In genomic region chr1:67463298-67463960, GRCh38 we compare ENCODE assay signal across 12 cellular contexts. TPM values are rescaled to one million over a fixed set of nuclear protein-coding genes. Genes with fewer than 3 reads are reported as not detected.
DNase-seq lines count a peak whose midpoint lies in the region; ATAC-seq and TF ChIP-seq lines count a peak whose summit lies in the region.
"Had no signal": no experiment of that assay in that cellular context is flagged by ENCODE, and none has a peak within 500 bp of the region (broad histone marks: within the 10 kb centered on the region; RNA-seq: fewer than 3 reads in every experiment).

No MANE protein-coding gene starts in this region.

- no peaks in the 10 kb centered on the region for H3K36me3 Mint-ChIP-seq in GM23338 (ENCODE audit: low read depth)
- H3K36me3 Mint-ChIP-seq in WTC11, result no peaks in the 10 kb centered on the region
- H3K36me3 Mint-ChIP-seq in immature natural killer cell, result peaks cover 0 to 3% (median 0%) of the 10 kb centered on the region in 3 donors
- H3K36me3 Mint-ChIP-seq: CD14-positive monocyte had no signal

- ATAC-seq in GM23338 (peak; percentile 35), WTC11 (peak; percentile 33; the same call in 1 of the 2 replicates)

- H3K36me3 ChIP-seq in GM23338 (ENCODE audit: insufficient read depth), result no peaks in the 10 kb centered on the region

- H3K27ac Mint-ChIP-seq in GM23338, result no peak overlapping the region
- H3K27ac Mint-ChIP-seq in WTC11, result peak overlapping the region; percentile 50; the same call in 1 of the 2 replicates
- H3K27ac Mint-ChIP-seq in immature natural killer cell, result no peak overlapping the region
- H3K27ac Mint-ChIP-seq: activated CD4-positive, alpha-beta T cell treated with anti-CD3 and anti-CD28 coated beads, Interleukin-2, amount 10 ng/mL, durations not matched to agents 24 days and 14 days; CD14-positive monocyte had no signal

- H4K20me1 ChIP-seq in GM23338 (replicated peaks; ENCODE audit: insufficient read depth), result no peaks in the 10 kb centered on the region

- POLR2A ChIA-PET in WTC11 (lab: Charles Lee), result no interaction called here

- H3K4me1 ChIP-seq in GM23338 (ENCODE audit: insufficient read depth), result peaks cover 47% of the 10 kb centered on the region

- H3K27me3 Mint-ChIP-seq in GM23338 (ENCODE audit: insufficient read depth, low read depth, poor library complexity), result peaks cover 2% of the 10 kb centered on the region
- H3K27me3 Mint-ChIP-seq in WTC11 (ENCODE audit: low read depth), result peaks cover 31% of the 10 kb centered on the region
- H3K27me3 Mint-ChIP-seq in immature natural killer cell (ENCODE audit: low read depth in 3 of 3), result peaks cover 0 to 2% (median 0%) of the 10 kb centered on the region in 3 donors
- H3K27me3 Mint-ChIP-seq: activated CD4-positive, alpha-beta T cell treated with anti-CD3 and anti-CD28 coated beads, Interleukin-2, amount 10 ng/mL, durations not matched to agents 24 days and 14 days; central memory CD8-positive, alpha-beta T cell had no signal

- H3K9me2 ChIP-seq in GM23338 (ENCODE audit: insufficient read depth), result no peaks in the 10 kb centered on the region; the same call in 1 of the 2 replicates

- peak overlapping the region; percentile 57 for H3K4me2 ChIP-seq in GM23338

- TF ChIP-seq CTCF in GM23338 (conservative IDR thresholded peaks at IDR 0.05; ENCODE audit: low read depth in 2 of 2), result no peak
- TF ChIP-seq CTCF in WTC11 (IDR thresholded peaks at IDR 0.05), result no peak

- no peaks in the 10 kb centered on the region; the same call in 1 of the 2 replicates for H3F3A ChIP-seq in GM23338 (replicated peaks; ENCODE audit: low read depth)

- H3K27me3 ChIP-seq in GM23338 (ENCODE audit: insufficient read depth), result no peaks in the 10 kb centered on the region

- H3K4me3 Mint-ChIP-seq in GM23338 (no peak overlapping the region), WTC11 (no peak overlapping the region), immature natural killer cell (no peak overlapping the region)
- H3K4me3 Mint-ChIP-seq: activated CD4-positive, alpha-beta T cell treated with anti-CD3 and anti-CD28 coated beads, Interleukin-2, amount 10 ng/mL, durations not matched to agents 24 days and 14 days; CD14-positive monocyte; central memory CD8-positive, alpha-beta T cell had no signal

- H3K9me3 Mint-ChIP-seq in GM23338, result no peaks in the 10 kb centered on the region; the same call in 2 of the 3 replicates
- no peaks in the 10 kb centered on the region for H3K9me3 Mint-ChIP-seq in WTC11
- no peaks in the 10 kb centered on the region for H3K9me3 Mint-ChIP-seq in immature natural killer cell
- H3K9me3 Mint-ChIP-seq: activated CD4-positive, alpha-beta T cell treated with anti-CD3 and anti-CD28 coated beads, Interleukin-2, amount 10 ng/mL, durations not matched to agents 24 days and 14 days; CD14-positive monocyte; central memory CD8-positive, alpha-beta T cell had no signal

- CTCF ChIA-PET in WTC11 (lab: Charles Lee), result interaction anchor here (0.6 to 1.3 kb wide), 4 partner anchors 31 to 338 kb away, joined by 3 to 4 read pairs (median 4); no protein-coding TSS in a partner anchor

- no peak overlapping the region for H3K27ac ChIP-seq in GM23338 (ENCODE audit: low read depth)

- no peak overlapping the region for H3K4me3 ChIP-seq in GM23338

- H2AFZ ChIP-seq in GM23338, result no peak overlapping the region

- H3K4me1 Mint-ChIP-seq in GM23338, result peaks cover 50% of the 10 kb centered on the region
- H3K4me1 Mint-ChIP-seq in WTC11, result peaks cover 60% of the 10 kb centered on the region
- H3K4me1 Mint-ChIP-seq in immature natural killer cell, result no peaks in the 10 kb centered on the region
- H3K4me1 Mint-ChIP-seq: activated CD4-positive, alpha-beta T cell treated with anti-CD3 and anti-CD28 coated beads, Interleukin-2, amount 10 ng/mL, durations not matched to agents 24 days and 14 days; CD14-positive monocyte; central memory CD8-positive, alpha-beta T cell had no signal

- DNase-seq in GM23338 (ENCODE audit: low spot score) (peak; percentile 32), NCI-H2081 (lab: John Stamatoyannopoulos, UW) (peak; percentile 48 to 84), WTC11 (ENCODE audit: low spot score) (peak; percentile 35), myocyte (ENCODE audit: low read depth) (peak; percentile 50), immature natural killer cell (no peak), HPDE6-E6E7 (ENCODE audit: extremely low spot score) (no peak), MV-4-11 (lab: John Stamatoyannopoulos, UW) (no peak)
- DNase-seq in activated naive CD4-positive, alpha-beta T cell treated with Interleukin-2 at 50 U/mL for 16 hours, result no peak
- DNase-seq: activated CD4-positive, alpha-beta T cell treated with anti-CD3 and anti-CD28 coated beads, Interleukin-2, amount 10 ng/mL, durations not matched to agents 24 days and 14 days; activated effector memory CD4-positive, alpha-beta T cell treated with Interleukin-2 at 50 U/mL for 16 hours had no signal

- no peaks in the 10 kb centered on the region for H3K79me2 ChIP-seq in GM23338 (replicated peaks; ENCODE audit: insufficient read depth)

TF ChIP-seq in GM23338, 12 proteins besides CTCF, POLR2A, EP300 and RAD21 (continues in another document):
- no peak for TF ChIP-seq ETS1 (IDR thresholded peaks at IDR 0.05)

TF ChIP-seq in WTC11, 78 proteins besides CTCF, POLR2A, EP300 and RAD21 (continues in another document):
- TF ChIP-seq IRF1 (CRISPR knock-in tag; IDR thresholded peaks at IDR 0.05) (no peak), GABPB1 (CRISPR knock-in tag; IDR thresholded peaks at IDR 0.05) (no peak), STAT6 (CRISPR knock-in tag; conservative IDR thresholded peaks at IDR 0.05; ENCODE audit: low read depth) (no peak), E2F1 (CRISPR knock-in tag; IDR thresholded peaks at IDR 0.05) (no peak), FOXP1 (CRISPR knock-in tag; IDR thresholded peaks at IDR 0.05; ENCODE audit: borderline replicate concordance) (no peak), CBFB (CRISPR knock-in tag; IDR thresholded peaks at IDR 0.05; ENCODE audit: low read depth) (no peak), IRF2 (CRISPR knock-in tag; IDR thresholded peaks at IDR 0.05; ENCODE audit: borderline replicate concordance, low read depth) (no peak), RORB (CRISPR knock-in tag; IDR thresholded peaks at IDR 0.05) (no peak), RELA (CRISPR knock-in tag; IDR thresholded peaks at IDR 0.05; ENCODE audit: borderline replicate concordance) (no peak), ATF3 (CRISPR knock-in tag; conservative IDR thresholded peaks at IDR 0.05) (no peak)

RNA-seq across cellular contexts. Expression of gene SERBP1, which starts 33.2 kb away (rescaled TPM):
- 674 and 696 TPM in 2 replicates for total RNA-seq in GM23338 (2014; rRNA removed; shearing (Covaris generic))
- polyA plus RNA-seq in GM23338 (2016; fragmentation: Nextera tagmentation; extraction: Ambion mirVana), result 532 and 559 TPM in 2 replicates
- total RNA-seq in WTC11 (2021), result 531 to 543 TPM (median 533 TPM) in 3 replicates
- 258 and 268 TPM in 2 replicates for total RNA-seq in myocyte
- polyA plus RNA-seq in myocyte (2012), result 124 TPM
- polyA plus RNA-seq in immature natural killer cell, result 100 to 1,000 TPM in 2 of 3 donors, 10 to 100 TPM in 1; 92.1 to 162 (median 125) TPM

Comparison
In these comparisons a context has a peak if more than half of its experiments do, and no peak if none do; other contexts are left out.
1. DNase-seq: peak in GM23338 (single experiment), NCI-H2081 (2 of 2), WTC11 (single experiment) and myocyte (single experiment); none in activated naive CD4-positive, alpha-beta T cell treated with Interleukin-2 at 50 U/mL for 16 hours (single experiment), immature natural killer cell (0 of 3), HPDE6-E6E7 (single experiment) and MV-4-11 (single experiment).